Comparison of ENCODE assay signal across 1 cellular context in genomic region chr19:5333581-5334365, GRCh38.
A peak's percentile ranks its signal among the peaks of the same experiment; 100 is the strongest.
TF ChIP-seq lines count a peak whose summit lies in the region.

No MANE protein-coding gene starts in this region.

TF ChIP-seq in GM12878, 131 proteins besides CTCF, POLR2A, EP300 and RAD21 (continued from another document):
- TF ChIP-seq, protein P1, sequence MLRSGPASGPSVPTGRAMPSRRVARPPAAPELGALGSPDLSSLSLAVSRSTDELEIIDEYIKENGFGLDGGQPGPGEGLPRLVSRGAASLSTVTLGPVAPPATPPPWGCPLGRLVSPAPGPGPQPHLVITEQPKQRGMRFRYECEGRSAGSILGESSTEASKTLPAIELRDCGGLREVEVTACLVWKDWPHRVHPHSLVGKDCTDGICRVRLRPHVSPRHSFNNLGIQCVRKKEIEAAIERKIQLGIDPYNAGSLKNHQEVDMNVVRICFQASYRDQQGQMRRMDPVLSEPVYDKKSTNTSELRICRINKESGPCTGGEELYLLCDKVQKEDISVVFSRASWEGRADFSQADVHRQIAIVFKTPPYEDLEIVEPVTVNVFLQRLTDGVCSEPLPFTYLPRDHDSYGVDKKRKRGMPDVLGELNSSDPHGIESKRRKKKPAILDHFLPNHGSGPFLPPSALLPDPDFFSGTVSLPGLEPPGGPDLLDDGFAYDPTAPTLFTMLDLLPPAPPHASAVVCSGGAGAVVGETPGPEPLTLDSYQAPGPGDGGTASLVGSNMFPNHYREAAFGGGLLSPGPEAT (IDR thresholded peaks at IDR 0.05; ENCODE audit: low read depth) = no peak
- TF ChIP-seq, protein P2, sequence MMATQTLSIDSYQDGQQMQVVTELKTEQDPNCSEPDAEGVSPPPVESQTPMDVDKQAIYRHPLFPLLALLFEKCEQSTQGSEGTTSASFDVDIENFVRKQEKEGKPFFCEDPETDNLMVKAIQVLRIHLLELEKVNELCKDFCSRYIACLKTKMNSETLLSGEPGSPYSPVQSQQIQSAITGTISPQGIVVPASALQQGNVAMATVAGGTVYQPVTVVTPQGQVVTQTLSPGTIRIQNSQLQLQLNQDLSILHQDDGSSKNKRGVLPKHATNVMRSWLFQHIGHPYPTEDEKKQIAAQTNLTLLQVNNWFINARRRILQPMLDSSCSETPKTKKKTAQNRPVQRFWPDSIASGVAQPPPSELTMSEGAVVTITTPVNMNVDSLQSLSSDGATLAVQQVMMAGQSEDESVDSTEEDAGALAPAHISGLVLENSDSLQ (IDR thresholded peaks at IDR 0.05) = 0 out of 2 replicates have a peak, but pooled peaks have one; percentile 16
- TF ChIP-seq NR2C2 (IDR thresholded peaks at IDR 0.05; ENCODE audit: borderline replicate concordance, control insufficient read depth, insufficient read length, low read depth) (no peak), BACH1 (IDR thresholded peaks at IDR 0.05; ENCODE audit: borderline replicate concordance) (no peak), KLF5 (IDR thresholded peaks at IDR 0.05; ENCODE audit: partially characterized antibody) (no peak), IKZF1 (conservative IDR thresholded peaks at IDR 0.05) (0 out of 2 replicates have a peak, but pooled peaks have one; percentile 9)
